Comparison of ENCODE assay signal across 26 cellular contexts in the genomic region with DNA sequence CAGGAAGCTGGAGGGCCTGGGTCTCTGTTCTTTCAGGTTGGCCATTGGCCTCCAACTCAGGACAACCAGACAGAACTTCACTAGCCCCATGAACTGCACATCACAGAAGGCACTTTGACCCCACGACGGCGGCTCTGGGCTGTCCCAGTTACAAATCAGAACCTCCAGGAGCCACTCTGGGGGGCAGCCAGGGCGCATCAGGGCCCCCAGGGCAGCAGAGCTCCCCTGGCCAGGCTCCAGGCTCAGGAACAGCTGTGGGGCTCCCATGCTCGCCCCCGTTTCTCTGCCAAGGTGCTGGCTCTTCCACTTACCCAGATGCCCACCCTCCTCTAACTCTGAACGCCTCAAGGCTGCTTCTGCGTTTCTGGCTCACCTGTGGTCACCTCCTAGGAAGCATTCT.
"Had no signal": no experiment of that assay in that cellular context is flagged by ENCODE, and none has a peak within 500 bp of the region (broad histone marks: within the 10 kb centered on the region; RNA-seq: fewer than 3 reads in every experiment).

No MANE protein-coding gene starts in this region.

- ATAC-seq: activated CD8-positive, alpha-beta T cell treated with anti-CD3 and anti-CD28 coated beads for 36 hours; activated T-cell treated with anti-CD3 and anti-CD28 coated beads, Interleukin-2, amount 50 U/mL, for 72 hours; activated T-helper 17 cell treated with anti-CD3 and anti-CD28 coated beads, Interleukin-2, amount 50 U/mL, for 72 hours had no signal

- H3K27ac ChIP-seq: brain microvascular endothelial cell had no signal

- H3K9me3 ChIP-seq: MG63 had no signal

- H3K4me3 ChIP-seq: MG63 had no signal

- H3K36me3 ChIP-seq: MG63 had no signal

- H3K27me3 ChIP-seq: brain microvascular endothelial cell, MG63 had no signal

- DNase-seq: activated CD4-positive, alpha-beta T cell treated with anti-CD3 and anti-CD28 coated beads, Interleukin-2, amount 10 ng/mL, durations not matched to agents 24 days and 14 days; activated CD4-positive, alpha-beta T cell treated with anti-CD3 and anti-CD28 coated beads, Interleukin-2, amount 50 U/mL, for 4 hours; activated CD8-positive, alpha-beta T cell treated with anti-CD3 and anti-CD28 coated beads for 36 hours; activated effector memory CD4-positive, alpha-beta T cell treated with anti-CD3 and anti-CD28 coated beads, Interleukin-2, amount 50 U/mL, for 16 hours; activated naive CD4-positive, alpha-beta T cell; activated naive CD4-positive, alpha-beta T cell treated with anti-CD3 and anti-CD28 coated beads, Interleukin-2, amount 50 U/mL, for 16 hours; activated naive CD8-positive, alpha-beta T cell treated with anti-CD3 and anti-CD28 coated beads for 36 hours; activated T-cell treated with anti-CD3 and anti-CD28 coated beads, Interleukin-2, amount 50 U/mL, for 1 hour; activated T-cell treated with anti-CD3 and anti-CD28 coated beads, Interleukin-2, amount 50 U/mL, for 72 hours; amniotic stem cell; aorta; brain microvascular endothelial cell; Kasumi-1; KG1; MG63; NCI-H1048; NCI-H1105 treated with DMSO at 0.1 percent for 48 hours; NCI-H1436; NCI-H1694; NCI-H1930; NCI-H2081 treated with DMSO at 0.1 percent for 48 hours; NCI-H345; NCI-H524 treated with DMSO at 0.1 percent for 48 hours; SIG-M5; SW 1271 had no signal
